Comparison of ENCODE assay signal across 9 cellular contexts in the genomic region with DNA sequence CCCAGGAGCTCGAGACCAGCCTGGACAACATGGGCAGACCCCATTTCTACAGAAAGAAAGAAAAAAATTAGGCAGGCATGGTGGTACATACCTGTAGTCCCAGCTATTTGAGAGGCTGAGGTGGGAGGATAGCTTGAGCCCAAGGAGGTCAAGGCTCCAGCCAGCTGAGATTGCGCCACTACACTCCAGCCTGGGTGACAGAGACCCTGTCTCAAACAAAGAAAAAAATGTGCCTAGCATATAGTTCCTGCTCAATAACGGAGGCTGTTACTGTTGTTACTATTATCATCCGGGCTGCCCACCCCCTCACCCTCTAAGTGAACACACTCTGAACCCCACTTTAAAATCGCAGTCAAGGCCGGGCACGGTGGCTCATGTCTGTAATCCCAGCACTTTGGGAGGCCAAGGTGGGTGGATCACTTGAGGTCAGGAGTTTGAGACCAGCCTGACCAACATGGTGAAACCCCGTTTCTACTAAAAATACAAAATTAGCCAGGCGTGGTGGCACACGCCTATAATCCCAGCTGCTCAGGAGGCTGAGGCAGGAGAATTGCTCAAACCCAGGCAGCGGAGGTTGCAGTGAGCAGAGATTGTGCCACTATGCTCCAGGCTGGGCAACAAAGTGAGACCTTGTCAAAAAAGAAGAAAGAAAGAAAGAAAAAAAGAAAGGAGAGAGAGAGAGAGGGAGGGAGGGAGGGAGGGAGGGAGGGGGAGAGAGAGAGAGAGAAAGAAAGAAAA. TPM values are rescaled to one million over a fixed set of nuclear protein-coding genes. Genes with fewer than 3 reads are reported as not detected.
"Had no signal": no experiment of that assay in that cellular context is flagged by ENCODE, and none has a peak within 500 bp of the region (broad histone marks: within the 10 kb centered on the region; RNA-seq: fewer than 3 reads in every experiment).

No MANE protein-coding gene starts in this region.

RNA-seq across cellular contexts. Expression of gene CABP7, which starts 35.0 kb away (rescaled TPM):
- total RNA-seq: activated CD4-positive, alpha-beta T cell treated with anti-CD3 and anti-CD28 coated beads for 36 hours; activated CD8-positive, alpha-beta memory T cell treated with anti-CD3 and anti-CD28 coated beads, Interleukin-2, amount 10 ng/mL, durations not matched to agents 7 days and 5 days; activated CD8-positive, alpha-beta T cell treated with anti-CD3 and anti-CD28 coated beads, Interleukin-2, amount 10 ng/mL, durations not matched to agents 7 days and 5 days; aorta; astrocyte; breast epithelium; cardiac septum; chondrocyte; T-helper 2 cell treated with Interferon-gamma antibody and Interleukin-4, amounts not matched to agents 100 ng/mL and 5 ng/mL, for 36 hours had no signal
